In genomic region chr7:5702876-5703571, GRCh38 we compare ENCODE assay signal across 12 cellular contexts.
DNase-seq lines count a peak whose midpoint lies in the region; ATAC-seq and TF ChIP-seq lines count a peak whose summit lies in the region.
"Had no signal": no experiment of that assay in that cellular context is flagged by ENCODE, and none has a peak within 500 bp of the region (broad histone marks: within the 10 kb centered on the region; RNA-seq: fewer than 3 reads in every experiment).

No MANE protein-coding gene starts in this region.

- no peak overlapping the region for H3K9ac ChIP-seq in rectal smooth muscle tissue (ENCODE audit: low read length)

- peaks cover 42% of the 10 kb centered on the region for H3K4me1 Mint-ChIP-seq in T-helper 17 cell
- peaks cover 56% of the 10 kb centered on the region for H3K4me1 Mint-ChIP-seq in stimulated activated memory B cell treated with anti-CD40 and anti-IgM and Interleukin-4, amounts not matched to agents 10 μg/mL and 1 μg/mL and 100 μg/mL, for 72 hours

- H3K36me3 ChIP-seq in heart left ventricle (peaks cover 0 to 50% (median 30%) of the 10 kb centered on the region in 9 donors), rectal smooth muscle tissue (ENCODE audit: control insufficient read depth, insufficient read depth, low read length) (peaks cover 12% of the 10 kb centered on the region)
- H3K36me3 ChIP-seq: prostate gland had no signal

- H3K27ac ChIP-seq in heart left ventricle (peak overlapping the region in 11 of 12 donors; percentile 1 to 92 (median 62)), rectal smooth muscle tissue (ENCODE audit: low read depth, low read length) (peak overlapping the region; percentile 84)

- DNase-seq in T-helper 17 cell, result no peak
- DNase-seq in heart left ventricle, result peak in 4 of 5 donors; percentile 64 to 80 (median 70)
- DNase-seq in NCI-H128 (lab: John Stamatoyannopoulos, UW; ENCODE audit: unreplicated experiment), result no peak
- no peak for DNase-seq in NK-92 (lab: John Stamatoyannopoulos, UW; ENCODE audit: unreplicated experiment)
- no peak for DNase-seq in SW480 (ENCODE audit: low spot score)
- DNase-seq: activated T-cell treated with anti-CD3 and anti-CD28 coated beads, Interleukin-2, amount 50 U/mL, for 1 hour; H7; Kasumi-1 had no signal

- no peaks in the 10 kb centered on the region for H3K9me3 Mint-ChIP-seq in stimulated activated memory B cell treated with anti-CD40 and anti-IgM and Interleukin-4, amounts not matched to agents 10 μg/mL and 1 μg/mL and 100 μg/mL, for 72 hours

- TF ChIP-seq CTCF in heart left ventricle (IDR thresholded peaks at IDR 0.05), result no peak

- H3K4me1 ChIP-seq in heart left ventricle (peaks cover 0 to 65% (median 43%) of the 10 kb centered on the region in 12 donors), rectal smooth muscle tissue (ENCODE audit: control insufficient read depth, insufficient read depth, low read length) (peaks cover 43% of the 10 kb centered on the region)
- H3K4me1 ChIP-seq: prostate gland had no signal

- H3K4me3 Mint-ChIP-seq in T-helper 17 cell, result no peak overlapping the region
- H3K4me3 Mint-ChIP-seq in stimulated activated memory B cell treated with anti-CD40 and anti-IgM and Interleukin-4, amounts not matched to agents 10 μg/mL and 1 μg/mL and 100 μg/mL, for 72 hours, result no peak overlapping the region

- no peak for TF ChIP-seq POLR2A in heart left ventricle (IDR thresholded peaks at IDR 0.05)

- ATAC-seq in HG03354 (IDR thresholded peaks at IDR 0.05; ENCODE audit: poor library complexity, severe bottlenecking, unreplicated experiment) (peak; percentile 28), T-helper 17 cell (no peak), heart left ventricle (peak; percentile 74 to 80 (median 78))
- ATAC-seq in stimulated activated memory B cell treated with anti-CD40 and anti-IgM and Interleukin-4, amounts not matched to agents 10 μg/mL and 1 μg/mL and 100 μg/mL, for 72 hours, result no peak

- no peaks in the 10 kb centered on the region for H3K27me3 ChIP-seq in heart left ventricle
- H3K27me3 ChIP-seq in rectal smooth muscle tissue (ENCODE audit: control insufficient read depth, insufficient read depth, low read length), result no peaks in the 10 kb centered on the region

- intact Hi-C loops in heart left ventricle (cut with DNase I), result loop anchor here in 9 of 10 donors (1.0 to 10.0 kb wide), 4 partner anchors 36 to 209 kb away; no protein-coding TSS in a partner anchor

- no peaks in the 10 kb centered on the region for H3K27me3 Mint-ChIP-seq in T-helper 17 cell
- H3K27me3 Mint-ChIP-seq in stimulated activated memory B cell treated with anti-CD40 and anti-IgM and Interleukin-4, amounts not matched to agents 10 μg/mL and 1 μg/mL and 100 μg/mL, for 72 hours, result no peaks in the 10 kb centered on the region

- H3K4me3 ChIP-seq in heart left ventricle (no peak overlapping the region), rectal smooth muscle tissue (ENCODE audit: low read length) (no peak overlapping the region)
- H3K4me3 ChIP-seq: prostate gland had no signal

- H3K27ac Mint-ChIP-seq in T-helper 17 cell, result peak overlapping the region; percentile 99
- H3K27ac Mint-ChIP-seq in stimulated activated memory B cell treated with anti-CD40 and anti-IgM and Interleukin-4, amounts not matched to agents 10 μg/mL and 1 μg/mL and 100 μg/mL, for 72 hours, result no peak overlapping the region

- H3K9me3 ChIP-seq in T-helper 17 cell (ENCODE audit: control insufficient read depth, low read length, poor library complexity, severe bottlenecking) (no peaks in the 10 kb centered on the region), heart left ventricle (no peaks in the 10 kb centered on the region)
- H3K9me3 ChIP-seq: prostate gland had no signal

- H3K36me3 Mint-ChIP-seq in T-helper 17 cell (ENCODE audit: low read depth), result peaks cover 3% of the 10 kb centered on the region
- H3K36me3 Mint-ChIP-seq in stimulated activated memory B cell treated with anti-CD40 and anti-IgM and Interleukin-4, amounts not matched to agents 10 μg/mL and 1 μg/mL and 100 μg/mL, for 72 hours, result peaks cover 26% of the 10 kb centered on the region

- 55 to 66% (median 58%) methylated on average over 7 of the region's 7 CpGs for WGBS in heart left ventricle, 4 donors

Comparison
In these comparisons a context has a peak if more than half of its experiments do, and no peak if none do; other contexts are left out.
1. ATAC-seq: peak in HG03354 (single experiment) and heart left ventricle (4 of 4); none in T-helper 17 cell (single experiment) and stimulated activated memory B cell treated with anti-CD40 and anti-IgM and Interleukin-4, amounts not matched to agents 10 μg/mL and 1 μg/mL and 100 μg/mL, for 72 hours (single experiment).
2. DNase-seq: peak in heart left ventricle (4 of 5); none in T-helper 17 cell (0 of 3), NCI-H128 (single experiment), NK-92 (single experiment) and SW480 (single experiment).